In the genomic region with DNA sequence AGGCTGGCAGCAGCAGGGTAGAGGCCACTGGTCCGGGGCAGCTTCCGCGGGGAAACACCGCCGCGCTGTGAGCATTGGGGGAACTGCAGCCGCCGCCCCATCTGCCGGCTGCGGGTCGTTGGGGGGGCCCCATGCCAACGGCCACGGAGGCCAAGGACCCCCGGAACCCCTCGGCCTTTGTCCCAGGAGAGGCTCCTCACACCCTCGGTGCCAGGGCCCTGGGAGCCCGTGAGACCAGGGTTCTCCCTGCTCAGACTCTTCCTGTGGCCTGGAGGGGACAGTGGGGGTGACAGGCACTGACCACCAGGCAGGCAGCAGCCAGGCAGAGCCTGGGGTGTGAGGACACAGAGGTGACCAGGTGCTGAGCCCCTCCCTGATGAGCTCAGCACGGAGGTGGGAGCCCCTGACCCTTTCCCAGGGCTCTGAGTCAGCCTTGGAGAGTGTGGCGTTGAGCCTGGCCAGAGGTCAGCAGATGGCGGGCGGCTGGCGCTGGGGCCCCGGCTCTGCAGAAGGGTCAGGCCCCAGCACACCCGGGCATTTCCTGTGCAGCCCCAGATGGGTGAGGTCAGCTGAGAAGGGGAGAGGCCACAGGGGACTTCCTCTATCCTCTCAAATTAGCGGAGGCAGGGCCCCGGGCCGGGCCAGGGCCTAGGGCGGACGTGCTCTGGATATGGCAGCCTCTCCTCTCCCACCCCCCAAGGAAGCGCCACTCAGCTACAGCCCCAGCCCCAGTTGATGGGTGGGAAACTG, we compare ENCODE assay signal across 8 cellular contexts. TPM values are rescaled to one million over a fixed set of nuclear protein-coding genes. Genes with fewer than 3 reads are reported as not detected.
A peak's percentile ranks its signal among the peaks of the same experiment; 100 is the strongest.
DNase-seq lines count a peak whose midpoint lies in the region; ATAC-seq and TF ChIP-seq lines count a peak whose summit lies in the region.

No MANE protein-coding gene starts in this region.

- no peaks in the 10 kb centered on the region for H3K9me3 ChIP-seq in Peyer's patch
- H3K9me3 ChIP-seq in psoas muscle, result no peaks in the 10 kb centered on the region
- no peaks in the 10 kb centered on the region for H3K9me3 ChIP-seq in aorta (ENCODE audit: control insufficient read depth, low read length)

- DNase-seq in ACHN (peak; percentile 66), Peyer's patch (peak; percentile 68 to 92 (median 79)), activated gamma-delta T cell treated with Interleukin-2 at 50 U/mL for 16 hours (peak; percentile 65), Right ventricle myocardium superior (peak; percentile 95), psoas muscle (peak; percentile 75 to 92), aorta (peak in 1 of 2 donors; percentile 91)

- peaks cover 0 to 29% (median 14%) of the 10 kb centered on the region in 4 donors for H3K4me1 ChIP-seq in Peyer's patch
- peaks cover 10% of the 10 kb centered on the region for H3K4me1 ChIP-seq in psoas muscle
- H3K4me1 ChIP-seq in aorta (ENCODE audit: control insufficient read depth in 1 of 2, insufficient read depth in 2 of 2, low read length in 2 of 2), result no peaks in the 10 kb centered on the region

- H3K27ac ChIP-seq in Peyer's patch (peak overlapping the region in 3 of 4 donors; percentile 42 to 72 (median 64)), psoas muscle (peak overlapping the region; percentile 77), aorta (ENCODE audit: low read depth in 1 of 2, low read length in 2 of 2) (no peak overlapping the region)

- no peaks in the 10 kb centered on the region for H3K36me3 ChIP-seq in Peyer's patch
- no peaks in the 10 kb centered on the region for H3K36me3 ChIP-seq in psoas muscle (ENCODE audit: insufficient read depth in 1 of 2, low read depth in 1 of 2)
- H3K36me3 ChIP-seq in aorta (ENCODE audit: control insufficient read depth in 1 of 2, insufficient read depth in 2 of 2, low read length in 1 of 2), result no peaks in the 10 kb centered on the region

- TF ChIP-seq CTCF in Peyer's patch (IDR thresholded peaks at IDR 0.05), result peak; percentile 69 to 97 (median 86)
- TF ChIP-seq CTCF in psoas muscle (IDR thresholded peaks at IDR 0.05), result peak; percentile 84

- in situ Hi-C loops in ACHN (cut with HindIII; ENCODE audit: low pct_ligation_motif_present, low pct_unique_long_range_greater_than_20kb, low sequenced_read_pairs), result no loop called here

- peak; percentile 50 for ATAC-seq in GM21423 (IDR thresholded peaks at IDR 0.05; ENCODE audit: unreplicated experiment)
- peak; percentile 87 for ATAC-seq in Right ventricle myocardium superior (ENCODE audit: poor library complexity)
- ATAC-seq in psoas muscle, result peak; percentile 81 to 88 (median 84)
- ATAC-seq in aorta (ENCODE audit: low FRiP score), result peak; percentile 83
- ATAC-seq in HG03025 (IDR thresholded peaks at IDR 0.05; ENCODE audit: low FRiP score, unreplicated experiment), result no peak

- intact Hi-C loops in Right ventricle myocardium superior (cut with DNase I), result no loop called here
- intact Hi-C loops in psoas muscle (cut with DNase I), result loop anchor here in 1 of 2 donors (5.0 kb wide), 1 partner anchor 48 kb away; no protein-coding TSS in a partner anchor
- intact Hi-C loops in aorta (cut with DNase I), result no loop called here

- WGBS in psoas muscle, 3 donors, result 16 to 23% (median 18%) methylated on average over 25 to 30 of the region's 30 CpGs
- 22 to 23% methylated on average over 29 to 30 of the region's 30 CpGs for WGBS in aorta, 2 donors

- TF ChIP-seq POLR2A in Peyer's patch (IDR thresholded peaks at IDR 0.05), result no peak

- H3K27me3 ChIP-seq in Peyer's patch, result peaks cover 0 to 10% of the 10 kb centered on the region in 2 donors
- peaks cover 0 to 14% (median 0%) of the 10 kb centered on the region in 3 donors for H3K27me3 ChIP-seq in psoas muscle (ENCODE audit: insufficient read depth in 3 of 3, low read length in 2 of 3)
- H3K27me3 ChIP-seq in aorta (ENCODE audit: control insufficient read depth in 1 of 2, insufficient read depth in 2 of 2, low read length in 1 of 2), result no peaks in the 10 kb centered on the region

- H3K4me3 ChIP-seq in Peyer's patch, result peak overlapping the region in 3 of 4 donors; percentile 17 to 25 (median 18)
- peak overlapping the region; percentile 63 for H3K4me3 ChIP-seq in psoas muscle
- H3K4me3 ChIP-seq in aorta (ENCODE audit: low read length in 2 of 2), result no peak overlapping the region

RNA-seq across cellular contexts. Expression of gene EGFL7, which starts 17.9 kb away (rescaled TPM):
- total RNA-seq in Peyer's patch (10 to 100 TPM; 21.5 to 77.6 (median 46.0) TPM), Right ventricle myocardium superior (61.5 TPM), psoas muscle (10 to 100 TPM; 47.0 to 55.3 (median 48.8) TPM), aorta (100 to 1,000 TPM in 1 of 2 donors, 10 to 100 TPM in 1; 78.6 to 308 TPM)
- polyA plus RNA-seq in psoas muscle (10 to 100 TPM; 34.7 to 73.4 (median 48.4) TPM), aorta (10 to 100 TPM; 13.1 to 32.0 TPM)

RNA-seq across cellular contexts. Expression of gene AGPAT2, which starts 42.5 kb away (rescaled TPM):
- total RNA-seq in Peyer's patch, result 100 to 1,000 TPM in 3 of 4 donors, 10 to 100 TPM in 1; 97.4 to 802 (median 479) TPM
- 48.6 TPM for total RNA-seq in Right ventricle myocardium superior
- 10 to 100 TPM; 15.5 to 46.3 (median 31.5) TPM for total RNA-seq in psoas muscle
- polyA plus RNA-seq in psoas muscle, result 10 to 100 TPM; 25.9 to 66.5 (median 46.8) TPM
- 10 to 100 TPM; 26.9 to 31.5 TPM for total RNA-seq in aorta
- polyA plus RNA-seq in aorta, result 10 to 100 TPM; 49.5 to 64.9 TPM

Comparison
In these comparisons a context has a peak if more than half of its experiments do, and no peak if none do; other contexts are left out.
1. H3K27ac ChIP-seq: peak in Peyer's patch (3 of 4) and psoas muscle (single experiment); none in aorta (0 of 2).
2. H3K4me3 ChIP-seq: peak in Peyer's patch (3 of 4) and psoas muscle (single experiment); none in aorta (0 of 2).